ENCODE assay signal across 1 cellular context in genomic region chr11:61962213-61963015, GRCh38.
TF ChIP-seq lines count a peak whose summit lies in the region.

No MANE protein-coding gene starts in this region.

TF ChIP-seq in H1, 55 proteins besides CTCF, POLR2A, EP300 and RAD21:
- TF ChIP-seq TAF7 (optimal IDR thresholded peaks at IDR 0.05; ENCODE audit: borderline replicate concordance, low read depth, low read length) (peak; percentile 20), PHF8 (conservative IDR thresholded peaks at IDR 0.05; ENCODE audit: low read depth, low read length) (no peak)
